In the genomic region with DNA sequence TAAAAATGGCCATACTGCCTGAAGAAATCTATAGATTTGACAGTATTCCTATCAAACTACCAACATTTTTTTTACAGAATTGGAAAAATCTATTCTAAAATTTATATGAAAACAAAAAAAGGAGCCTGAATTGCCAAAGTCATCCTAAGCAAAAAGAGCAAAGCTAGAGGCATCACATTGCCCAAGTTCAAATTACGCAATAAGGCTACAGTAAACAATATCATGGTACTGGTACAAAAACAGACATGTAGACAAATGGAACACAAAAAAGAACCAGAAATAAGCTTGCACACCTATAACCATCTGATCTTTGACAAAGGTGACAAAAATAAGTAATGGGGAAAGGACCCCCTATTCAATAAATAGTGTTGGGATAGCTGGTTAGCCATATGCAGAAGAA, we compare ENCODE assay signal across 2 cellular contexts.
TF ChIP-seq lines count a peak whose summit lies in the region.

No MANE protein-coding gene starts in this region.

TF ChIP-seq in IMR-90, 13 proteins besides CTCF, POLR2A, EP300 and RAD21:
- TF ChIP-seq USF2 (IDR thresholded peaks at IDR 0.05; ENCODE audit: low read depth, low read length) (no peak), CEBPB (IDR thresholded peaks at IDR 0.05; ENCODE audit: low read depth, low read length) (peak; percentile 75)

TF ChIP-seq in H1, 55 proteins besides CTCF, POLR2A, EP300 and RAD21:
- TF ChIP-seq CEBPB (IDR thresholded peaks at IDR 0.05; ENCODE audit: low read depth, low read length), result peak; percentile 36; the same call in 1 of the 2 replicates
- no peak for TF ChIP-seq KDM4A (IDR thresholded peaks at IDR 0.05; ENCODE audit: low read depth, low read length, severe bottlenecking)
